ENCODE assay signal across 28 cellular contexts in genomic region chr3:53534996-53535395, GRCh38. TPM values are rescaled to one million over a fixed set of nuclear protein-coding genes. Genes with fewer than 3 reads are reported as not detected.
DNase-seq lines count a peak whose midpoint lies in the region; ATAC-seq and TF ChIP-seq lines count a peak whose summit lies in the region.
"Had no signal": no experiment of that assay in that cellular context is flagged by ENCODE, and none has a peak within 500 bp of the region (broad histone marks: within the 10 kb centered on the region; RNA-seq: fewer than 3 reads in every experiment).

No MANE protein-coding gene starts in this region.

- no peaks in the 10 kb centered on the region for H3K36me3 Mint-ChIP-seq in nephron (ENCODE audit: low read depth)
- no peaks in the 10 kb centered on the region for H3K36me3 Mint-ChIP-seq in stimulated activated naive B cell treated with anti-CD40 and anti-IgM and Interleukin-4, amounts not matched to agents 10 μg/mL and 1 μg/mL and 100 μg/mL, for 72 hours
- H3K36me3 Mint-ChIP-seq in activated T-helper 17 cell treated with anti-CD3 and anti-CD28 coated beads, Interleukin-2, amount 50 U/mL, for 72 hours (ENCODE audit: low read depth) = no peaks in the 10 kb centered on the region
- H3K36me3 Mint-ChIP-seq: activated naive CD4-positive, alpha-beta T cell treated with anti-CD3 and anti-CD28 coated beads, Interleukin-2, amount 50 U/mL, for 24 hours had no signal

- DNase-seq in cardiac muscle cell (ENCODE audit: low read depth in 1 of 2, low spot score in 1 of 2) (peak in 1 of 2 donors; percentile 87), Right ventricle myocardium inferior (ENCODE audit: missing footprints) (no peak), SK-N-SH (peak; percentile 59), NCI-H1930 (lab: John Stamatoyannopoulos, UW) (no peak)
- DNase-seq in stimulated activated naive B cell treated with anti-CD40 and anti-IgM and Interleukin-4, amounts not matched to agents 10 μg/mL and 1 μg/mL and 100 μg/mL, for 72 hours = no peak
- DNase-seq: activated B cell treated with CpG ODN at 0.5 μM for 24 hours; BE2C; caudate nucleus; heart left ventricle; kidney glomerular epithelial cell; mammary epithelial cell; NCI-H1105 treated with DMSO at 0.1 percent for 48 hours; NCI-H524; PC-9; Right ventricle myocardium superior; stimulated activated naive CD4-positive, alpha-beta T cell treated with Interleukin-2 at 50 U/mL for 16 hours; SW 1271; T1000 had no signal

- H3K27ac ChIP-seq in cardiac muscle cell (peak overlapping the region; percentile 92), SK-N-SH (ENCODE audit: low read depth in 2 of 2, low read length in 1 of 2) (peak overlapping the region in 1 of 2 experiments; percentile 90; a peak in 2 of 4 replicates)
- H3K27ac ChIP-seq: heart left ventricle, PC-9, thoracic aorta had no signal

- H3K36me3 ChIP-seq in cardiac muscle cell (no peaks in the 10 kb centered on the region), SK-N-SH (replicated peaks in 1 of 2; ENCODE audit: control insufficient read depth in 1 of 2, insufficient read depth in 2 of 2, low read length in 1 of 2) (no peaks in the 10 kb centered on the region)
- H3K36me3 ChIP-seq: BE2C, HAP-1, heart left ventricle, thoracic aorta had no signal

- 29% methylated on average over 8 of the region's 8 CpGs for WGBS in SK-N-SH (ENCODE audit: low lambda C conversion rate)

- TF ChIP-seq RAD21 in SK-N-SH (IDR thresholded peaks at IDR 0.05; ENCODE audit: low read length) = no peak

- no peak overlapping the region for H3K4me2 ChIP-seq in SK-N-SH
- H3K4me2 ChIP-seq: PC-9 had no signal

- no peaks in the 10 kb centered on the region for H4K20me1 ChIP-seq in SK-N-SH (ENCODE audit: insufficient read depth)

- no peak overlapping the region for H3K9ac ChIP-seq in SK-N-SH

- H2AFZ ChIP-seq in SK-N-SH (ENCODE audit: low read depth) = no peak overlapping the region
- H2AFZ ChIP-seq: PC-9 had no signal

- H3K4me3 ChIP-seq in cardiac muscle cell (no peak overlapping the region), SK-N-SH (ENCODE audit: low read depth in 2 of 2, low read length in 1 of 2) (no peak overlapping the region)
- H3K4me3 ChIP-seq: HAP-1, heart left ventricle, PC-9, thoracic aorta had no signal

- POLR2A ChIA-PET in SK-N-SH (lab: Yijun Ruan, JAX) = interaction anchor here (1.4 kb wide), 1 partner anchor 41 kb away, joined by 6 read pairs; the partner anchor contains the start of gene CACNA1D

- peaks cover 51% of the 10 kb centered on the region for H3K4me1 Mint-ChIP-seq in nephron
- H3K4me1 Mint-ChIP-seq in stimulated activated naive B cell treated with anti-CD40 and anti-IgM and Interleukin-4, amounts not matched to agents 10 μg/mL and 1 μg/mL and 100 μg/mL, for 72 hours = no peaks in the 10 kb centered on the region
- H3K4me1 Mint-ChIP-seq in activated T-helper 17 cell treated with anti-CD3 and anti-CD28 coated beads, Interleukin-2, amount 50 U/mL, for 72 hours = no peaks in the 10 kb centered on the region
- H3K4me1 Mint-ChIP-seq: activated B cell treated with CpG ODN at 0.5 μM for 24 hours; activated naive CD4-positive, alpha-beta T cell treated with anti-CD3 and anti-CD28 coated beads, Interleukin-2, amount 50 U/mL, for 24 hours; neural crest cell had no signal

- CTCF ChIA-PET in SK-N-SH (lab: Yijun Ruan, JAX) = interaction anchor here (1.4 to 5.7 kb wide), 4 partner anchors 21 to 175 kb away, joined by 3 to 25 read pairs (median 5); no protein-coding TSS in a partner anchor

- TF ChIP-seq EP300 in SK-N-SH (IDR thresholded peaks at IDR 0.05; ENCODE audit: borderline replicate concordance in 1 of 2, low read depth in 1 of 2, low read length in 1 of 2) = peak in 1 of 2 experiments; percentile 37; a peak in 1 of 4 replicates

- peak overlapping the region; percentile 78 to 94 (median 87) for H3K27ac Mint-ChIP-seq in nephron
- H3K27ac Mint-ChIP-seq in stimulated activated naive B cell treated with anti-CD40 and anti-IgM and Interleukin-4, amounts not matched to agents 10 μg/mL and 1 μg/mL and 100 μg/mL, for 72 hours = no peak overlapping the region
- no peak overlapping the region for H3K27ac Mint-ChIP-seq in activated T-helper 17 cell treated with anti-CD3 and anti-CD28 coated beads, Interleukin-2, amount 50 U/mL, for 72 hours
- H3K27ac Mint-ChIP-seq: activated B cell treated with CpG ODN at 0.5 μM for 24 hours; activated naive CD4-positive, alpha-beta T cell treated with anti-CD3 and anti-CD28 coated beads, Interleukin-2, amount 50 U/mL, for 24 hours; activated T-helper 1 cell treated with anti-CD3 and anti-CD28 coated beads, Interleukin-12 subunit alpha, Interleukin-12 subunit beta, Interleukin-2, Interleukin-4 antibody, amounts not matched to agents 30 ng/mL and 10 ng/mL and 1 ng/mL, durations not matched to agents 14 hours and 24 hours and 36 hours; progenitor cell of endocrine pancreas had no signal

- H3K27me3 Mint-ChIP-seq in nephron (ENCODE audit: low read depth) = no peaks in the 10 kb centered on the region
- peaks cover 24 to 33% of the 10 kb centered on the region in 2 donors for H3K27me3 Mint-ChIP-seq in stimulated activated naive B cell treated with anti-CD40 and anti-IgM and Interleukin-4, amounts not matched to agents 10 μg/mL and 1 μg/mL and 100 μg/mL, for 72 hours
- H3K27me3 Mint-ChIP-seq in activated T-helper 17 cell treated with anti-CD3 and anti-CD28 coated beads, Interleukin-2, amount 50 U/mL, for 72 hours = peaks cover 24% of the 10 kb centered on the region

- H3K9me3 ChIP-seq in cardiac muscle cell (ENCODE audit: low read depth) = no peaks in the 10 kb centered on the region
- H3K9me3 ChIP-seq in SK-N-SH = no peaks in the 10 kb centered on the region
- H3K9me3 ChIP-seq: BE2C, HAP-1, heart left ventricle, thoracic aorta had no signal

- H3K9me2 ChIP-seq in SK-N-SH = no peaks in the 10 kb centered on the region

- H3K4me3 Mint-ChIP-seq in nephron = no peak overlapping the region
- H3K4me3 Mint-ChIP-seq in stimulated activated naive B cell treated with anti-CD40 and anti-IgM and Interleukin-4, amounts not matched to agents 10 μg/mL and 1 μg/mL and 100 μg/mL, for 72 hours = no peak overlapping the region
- no peak overlapping the region for H3K4me3 Mint-ChIP-seq in activated T-helper 17 cell treated with anti-CD3 and anti-CD28 coated beads, Interleukin-2, amount 50 U/mL, for 72 hours
- H3K4me3 Mint-ChIP-seq: activated B cell treated with CpG ODN at 0.5 μM for 24 hours; activated naive CD4-positive, alpha-beta T cell treated with anti-CD3 and anti-CD28 coated beads, Interleukin-2, amount 50 U/mL, for 24 hours; activated T-helper 1 cell treated with anti-CD3 and anti-CD28 coated beads, Interleukin-12 subunit alpha, Interleukin-12 subunit beta, Interleukin-2, Interleukin-4 antibody, amounts not matched to agents 30 ng/mL and 10 ng/mL and 1 ng/mL, durations not matched to agents 14 hours and 24 hours and 36 hours; neural crest cell had no signal

- H3K4me1 ChIP-seq in cardiac muscle cell (ENCODE audit: low read depth) (peaks cover 44% of the 10 kb centered on the region), SK-N-SH (ENCODE audit: control insufficient read depth in 1 of 2, insufficient read depth in 2 of 2, low read depth in 1 of 2, low read length in 1 of 2) (peaks cover 0 to 43% of the 10 kb centered on the region in 2 experiments; a peak in 2 of 4 replicates)
- H3K4me1 ChIP-seq: BE2C, HAP-1, heart left ventricle had no signal

- ATAC-seq in Right ventricle myocardium inferior = no peak
- ATAC-seq in stimulated activated naive B cell treated with anti-CD40 and anti-IgM and Interleukin-4, amounts not matched to agents 10 μg/mL and 1 μg/mL and 100 μg/mL, for 72 hours (replicated peaks) = no peak
- ATAC-seq in GM19328 (IDR thresholded peaks at IDR 0.05; ENCODE audit: unreplicated experiment) = no peak
- ATAC-seq in activated T-helper 17 cell treated with anti-CD3 and anti-CD28 coated beads, Interleukin-2, amount 50 U/mL, for 72 hours (replicated peaks) = no peak

- no peaks in the 10 kb centered on the region for H3K79me2 ChIP-seq in SK-N-SH (ENCODE audit: insufficient read depth)

- intact Hi-C loops in Right ventricle myocardium inferior (cut with DNase I) = no loop called here

- H3K27me3 ChIP-seq in cardiac muscle cell = no peaks in the 10 kb centered on the region
- no peaks in the 10 kb centered on the region for H3K27me3 ChIP-seq in SK-N-SH (ENCODE audit: insufficient read depth)
- H3K27me3 ChIP-seq: BE2C had no signal

- no peak for TF ChIP-seq CTCF in cardiac muscle cell (IDR thresholded peaks at IDR 0.05; ENCODE audit: low read depth, low read length)
- no peak for TF ChIP-seq CTCF in SK-N-SH (IDR thresholded peaks at IDR 0.05)
- no peak for TF ChIP-seq CTCF in nephron (IDR thresholded peaks at IDR 0.05; ENCODE audit: unreplicated experiment in 3 of 3)

- no peaks in the 10 kb centered on the region for H3F3A ChIP-seq in SK-N-SH (replicated peaks; ENCODE audit: insufficient read depth)

- no peaks in the 10 kb centered on the region for H3K9me3 Mint-ChIP-seq in nephron
- no peaks in the 10 kb centered on the region for H3K9me3 Mint-ChIP-seq in stimulated activated naive B cell treated with anti-CD40 and anti-IgM and Interleukin-4, amounts not matched to agents 10 μg/mL and 1 μg/mL and 100 μg/mL, for 72 hours
- no peaks in the 10 kb centered on the region for H3K9me3 Mint-ChIP-seq in activated T-helper 17 cell treated with anti-CD3 and anti-CD28 coated beads, Interleukin-2, amount 50 U/mL, for 72 hours
- H3K9me3 Mint-ChIP-seq: activated B cell treated with CpG ODN at 0.5 μM for 24 hours; activated naive CD4-positive, alpha-beta T cell treated with anti-CD3 and anti-CD28 coated beads, Interleukin-2, amount 50 U/mL, for 24 hours; activated T-helper 1 cell treated with anti-CD3 and anti-CD28 coated beads, Interleukin-12 subunit alpha, Interleukin-12 subunit beta, Interleukin-2, Interleukin-4 antibody, amounts not matched to agents 30 ng/mL and 10 ng/mL and 1 ng/mL, durations not matched to agents 14 hours and 24 hours and 36 hours; neural crest cell had no signal

TF ChIP-seq in SK-N-SH, 30 proteins besides CTCF, POLR2A, EP300 and RAD21:
- TF ChIP-seq JUND (IDR thresholded peaks at IDR 0.05) = no peak
- peak; percentile 38; the same call in 1 of the 2 replicates for TF ChIP-seq GATA2 (CRISPR knock-in tag; IDR thresholded peaks at IDR 0.05)
- 0 out of 2 replicates have a peak, but pooled peaks have one; percentile 45 for TF ChIP-seq FOXJ3 (CRISPR knock-in tag; IDR thresholded peaks at IDR 0.05)

RNA-seq across cellular contexts. Expression of gene CACNA1D, which starts 40.6 kb away (rescaled TPM):
- total RNA-seq in cardiac muscle cell (66.7 and 159 TPM in 2 replicates), Right ventricle myocardium inferior (1.1 TPM)
- polyA plus RNA-seq in cardiac muscle cell (41.0 and 55.8 TPM in 2 replicates), SK-N-SH (2012; rRNA removed) (0.05 and 0.12 TPM in 2 replicates)
- polyA plus RNA-seq in SK-N-SH (2012; cell fraction: cytosol; rRNA removed) = 0.04 and 0.14 TPM in 2 replicates
- 0.17 and 0.35 TPM in 2 replicates for polyA plus RNA-seq in SK-N-SH (2012; cell fraction: nucleus; rRNA removed)
- 1 to 10 TPM in 1 of 2 donors, under 1 TPM in 1; 0.56 to 1.5 TPM for total RNA-seq in activated T-helper 17 cell treated with anti-CD3 and anti-CD28 coated beads, Interleukin-2, amount 50 U/mL, for 72 hours
- total RNA-seq: fibroblast of villous mesenchyme, PC-9 had no signal

Comparison
In these comparisons a context has a peak if more than half of its experiments do, and no peak if none do; other contexts are left out.
1. RNA of gene CACNA1D, which starts 40.6 kb away (total RNA-seq): 66.7 to 159 TPM in cardiac muscle cell; 0.56 to 1.5 TPM in activated T-helper 17 cell treated with anti-CD3 and anti-CD28 coated beads, Interleukin-2, amount 50 U/mL, for 72 hours and 1.1 TPM in Right ventricle myocardium inferior (single experiment); every median in the first group is over 10 times any median in the second.
2. H3K27ac Mint-ChIP-seq: peak in nephron (3 of 3); none in stimulated activated naive B cell treated with anti-CD40 and anti-IgM and Interleukin-4, amounts not matched to agents 10 μg/mL and 1 μg/mL and 100 μg/mL, for 72 hours (single experiment) and activated T-helper 17 cell treated with anti-CD3 and anti-CD28 coated beads, Interleukin-2, amount 50 U/mL, for 72 hours (single experiment).